Comparison of ENCODE assay signal across 17 cellular contexts in genomic region chr16:57630402-57630787, GRCh38. TPM values are rescaled to one million over a fixed set of nuclear protein-coding genes. Genes with fewer than 3 reads are reported as not detected.
A peak's percentile ranks its signal among the peaks of the same experiment; 100 is the strongest.
DNase-seq lines count a peak whose midpoint lies in the region; ATAC-seq and TF ChIP-seq lines count a peak whose summit lies in the region.
"Had no signal": no experiment of that assay in that cellular context is flagged by ENCODE, and none has a peak within 500 bp of the region (broad histone marks: within the 10 kb centered on the region; RNA-seq: fewer than 3 reads in every experiment).

No MANE protein-coding gene starts in this region.

- H3K4me1 ChIP-seq in breast epithelium (peaks cover 8 to 24% of the 10 kb centered on the region in 2 donors), upper lobe of right lung (peaks cover 18% of the 10 kb centered on the region)

- TF ChIP-seq CTCF in breast epithelium (IDR thresholded peaks at IDR 0.05) (no peak), MCF 10A (IDR thresholded peaks at IDR 0.05; ENCODE audit: unreplicated experiment) (no peak), dorsolateral prefrontal cortex (IDR thresholded peaks at IDR 0.05 in 54 of 56, conservative IDR thresholded peaks at IDR 0.05 in 2 of 56; ENCODE audit: low read depth in 1 of 56, partially characterized antibody in 56 of 56) (no peak), neural crest cell (conservative IDR thresholded peaks at IDR 0.05) (no peak), upper lobe of right lung (IDR thresholded peaks at IDR 0.05) (no peak)

- H3K4me3 ChIP-seq in breast epithelium, result peak overlapping the region; percentile 30 to 61 (median 37)
- peak overlapping the region; percentile 30 to 77 (median 59) for H3K4me3 ChIP-seq in dorsolateral prefrontal cortex
- H3K4me3 ChIP-seq in upper lobe of right lung, result peak overlapping the region; percentile 43

- H3K4me3 Mint-ChIP-seq in MCF 10A (ENCODE audit: unreplicated experiment), result no peak overlapping the region
- H3K4me3 Mint-ChIP-seq in neural crest cell, result no peak overlapping the region
- H3K4me3 Mint-ChIP-seq: activated CD4-positive, alpha-beta T cell treated with anti-CD3 and anti-CD28 coated beads for 36 hours; activated T-cell treated with anti-CD3 and anti-CD28 coated beads, Interleukin-2, amount 50 U/mL, for 24 hours; T-helper 17 cell had no signal

- H3K27ac Mint-ChIP-seq in MCF 10A (ENCODE audit: low read depth, unreplicated experiment) (no peak overlapping the region), neural crest cell (ENCODE audit: unreplicated experiment) (peak overlapping the region; percentile 40)
- H3K27ac Mint-ChIP-seq: activated CD4-positive, alpha-beta T cell treated with anti-CD3 and anti-CD28 coated beads for 36 hours; activated T-cell treated with anti-CD3 and anti-CD28 coated beads, Interleukin-2, amount 50 U/mL, for 24 hours; T-helper 17 cell had no signal

- H3K9me3 ChIP-seq in breast epithelium, result no peaks in the 10 kb centered on the region
- H3K9me3 ChIP-seq in upper lobe of right lung, result no peaks in the 10 kb centered on the region

- H3K36me3 Mint-ChIP-seq in MCF 10A (ENCODE audit: insufficient read depth, unreplicated experiment), result peaks cover 7% of the 10 kb centered on the region
- no peaks in the 10 kb centered on the region for H3K36me3 Mint-ChIP-seq in neural crest cell (ENCODE audit: low read depth)

- ATAC-seq in upper lobe of right lung, result no peak
- no peak for ATAC-seq in HG02610 (IDR thresholded peaks at IDR 0.05; ENCODE audit: unreplicated experiment)
- ATAC-seq in HG02571 (IDR thresholded peaks at IDR 0.05; ENCODE audit: unreplicated experiment), result no peak
- ATAC-seq: activated CD4-positive, alpha-beta T cell treated with anti-CD3 and anti-CD28 coated beads for 36 hours; T-helper 17 cell had no signal

- POLR2A ChIA-PET in MCF 10A (lab: Yijun Ruan, JAX), result interaction anchor here (1.3 kb wide), 1 partner anchor 8 kb away, joined by 4 read pairs; no protein-coding TSS in a partner anchor

- no peaks in the 10 kb centered on the region for H3K27me3 ChIP-seq in breast epithelium
- H3K27me3 ChIP-seq in dorsolateral prefrontal cortex, result no peaks in the 10 kb centered on the region
- peaks cover 14% of the 10 kb centered on the region for H3K27me3 ChIP-seq in upper lobe of right lung

- H3K27ac ChIP-seq in breast epithelium (peak overlapping the region; percentile 79 to 81), dorsolateral prefrontal cortex (peak overlapping the region in 58 of 59 donors; percentile 39 to 96 (median 90)), upper lobe of right lung (no peak overlapping the region)

- no peaks in the 10 kb centered on the region for H3K36me3 ChIP-seq in breast epithelium
- H3K36me3 ChIP-seq in upper lobe of right lung, result no peaks in the 10 kb centered on the region

- no TSS peak for BruUV-seq in MCF 10A (replicated peaks; lab: Mats Ljungman, UMichigan)

- DNase-seq in breast epithelium (ENCODE audit: low spot score in 2 of 2), result no peak
- DNase-seq in MCF 10A (ENCODE audit: unreplicated experiment), result no peak
- DNase-seq in dorsolateral prefrontal cortex, result no peak
- DNase-seq in neural crest cell (ENCODE audit: low read depth, low spot score), result no peak
- no peak for DNase-seq in upper lobe of right lung
- DNase-seq in DMS153 treated with DMSO at 0.1 percent for 48 hours (lab: John Stamatoyannopoulos, UW; ENCODE audit: unreplicated experiment), result no peak
- DNase-seq: activated CD4-positive, alpha-beta T cell treated with anti-CD3 and anti-CD28 coated beads for 36 hours; activated T-cell treated with anti-CD3 and anti-CD28 coated beads, Interleukin-2, amount 50 U/mL, for 24 hours; islet precursor cell; KG1; NCI-H146; stimulated activated CD4-positive, alpha-beta T cell treated with anti-CD3 and anti-CD28 coated beads, Interleukin-4, amount 100 ng/mL, for 24 hours; T-helper 17 cell had no signal

- H3K27me3 Mint-ChIP-seq in MCF 10A (ENCODE audit: insufficient read depth, unreplicated experiment) (no peaks in the 10 kb centered on the region), neural crest cell (ENCODE audit: low read depth) (no peaks in the 10 kb centered on the region)

- H3K9me3 Mint-ChIP-seq in MCF 10A (ENCODE audit: unreplicated experiment), result no peaks in the 10 kb centered on the region
- H3K9me3 Mint-ChIP-seq in neural crest cell, result no peaks in the 10 kb centered on the region
- H3K9me3 Mint-ChIP-seq: activated T-cell treated with anti-CD3 and anti-CD28 coated beads, Interleukin-2, amount 50 U/mL, for 24 hours had no signal

- intact Hi-C loops in breast epithelium (cut with DNase I; ENCODE audit: low total_unique reads), result loop anchor here (1.0 kb wide), 1 partner anchor 31 kb away; no protein-coding TSS in a partner anchor
- intact Hi-C loops in MCF 10A (cut with micrococcal nuclease), result no loop called here
- intact Hi-C loops in dorsolateral prefrontal cortex (cut with DNase I), result no loop called here
- intact Hi-C loops in upper lobe of right lung (cut with DNase I), result no loop called here

- CTCF ChIA-PET in MCF 10A (lab: Yijun Ruan, JAX), result interaction anchor here (1.5 to 1.9 kb wide), 2 partner anchors 18 to 39 kb away, joined by 3 to 12 read pairs; no protein-coding TSS in a partner anchor

- no peak for TF ChIP-seq POLR2A in breast epithelium (IDR thresholded peaks at IDR 0.05)

- H3K4me1 Mint-ChIP-seq in MCF 10A (ENCODE audit: insufficient read depth, unreplicated experiment) (peaks cover 24% of the 10 kb centered on the region), neural crest cell (peaks cover 52% of the 10 kb centered on the region)

RNA-seq across cellular contexts. Expression of gene ADGRG1, which starts 2.0 kb away (rescaled TPM):
- total RNA-seq in breast epithelium, result 10 to 100 TPM in 2 of 3 donors, 1 to 10 TPM in 1; 9.4 to 54.1 (median 34.0) TPM
- 10.1 and 10.2 TPM in 2 replicates for total RNA-seq in MCF 10A (2022)
- total RNA-seq in dorsolateral prefrontal cortex, result 100 to 1,000 TPM in 117 of 120 experiments, 10 to 100 TPM in 3; 82.9 to 344 (median 153) TPM
- 56.6 and 58.5 TPM in 2 replicates for total RNA-seq in neural crest cell
- total RNA-seq in upper lobe of right lung, result 66.9 TPM

RNA-seq across cellular contexts. Expression of gene ADGRG3, which starts 37.7 kb away (rescaled TPM):
- 1 to 10 TPM in 2 of 3 donors, under 1 TPM in 1; 0.64 to 5.2 (median 1.6) TPM for total RNA-seq in breast epithelium
- total RNA-seq in MCF 10A (2022), result not detected in 2 replicates
- 1 to 10 TPM in 31 of 120 experiments, under 1 TPM in 54, not detected in 35; 0.11 to 5.1 (median 0.77) TPM for total RNA-seq in dorsolateral prefrontal cortex
- not detected in 2 replicates for total RNA-seq in neural crest cell
- 5.8 TPM for total RNA-seq in upper lobe of right lung
- total RNA-seq: activated CD4-positive, alpha-beta T cell treated with anti-CD3 and anti-CD28 coated beads for 36 hours; H4; renal cortical epithelial cell had no signal
